Comparison of ENCODE assay signal across 8 cellular contexts in genomic region chr1:162497104-162497722, GRCh38. TPM values are rescaled to one million over a fixed set of nuclear protein-coding genes. Genes with fewer than 3 reads are reported as not detected.
A peak's percentile ranks its signal among the peaks of the same experiment; 100 is the strongest.
DNase-seq lines count a peak whose midpoint lies in the region; ATAC-seq and TF ChIP-seq lines count a peak whose summit lies in the region.

No MANE protein-coding gene starts in this region.

- H3K4me1 ChIP-seq in sigmoid colon: peaks cover 0 to 32% (median 26%) of the 10 kb centered on the region in 4 donors

- H3K4me1 Mint-ChIP-seq in T-helper 17 cell: peaks cover 27% of the 10 kb centered on the region

- no peaks in the 10 kb centered on the region for H3K27me3 ChIP-seq in sigmoid colon

- intact Hi-C loops in sigmoid colon (cut with DNase I): loop anchor here (10.0 kb wide), 1 partner anchor 68 kb away; the partner anchor contains the start of gene UAP1

- no peak for ATAC-seq in T-helper 17 cell
- ATAC-seq in GM19328 (IDR thresholded peaks at IDR 0.05; ENCODE audit: unreplicated experiment): no peak

- TF ChIP-seq POLR2A in sigmoid colon (IDR thresholded peaks at IDR 0.05): no peak

- TF ChIP-seq CTCF in GM12864 (IDR thresholded peaks at IDR 0.05; ENCODE audit: low read depth, low read length, missing control alignments) (no peak), fibroblast of villous mesenchyme (IDR thresholded peaks at IDR 0.05; ENCODE audit: insufficient read depth, low read depth, low read length) (no peak), sigmoid colon (IDR thresholded peaks at IDR 0.05) (peak in 2 of 4 experiments; percentile 23 to 27)

- H3K4me3 ChIP-seq in GM12864 (ENCODE audit: low read depth, low read length): peak overlapping the region; percentile 96
- peak overlapping the region; percentile 97 for H3K4me3 ChIP-seq in fibroblast of villous mesenchyme (ENCODE audit: low read depth, low read length)
- H3K4me3 ChIP-seq in sigmoid colon: peak overlapping the region; percentile 75 to 98 (median 88)

- DNase-seq in GM12864 (ENCODE audit: low read depth) (no peak), T-helper 17 cell (no peak), fibroblast of villous mesenchyme (ENCODE audit: low read depth) (no peak), sigmoid colon (no peak), kidney tubule cell (ENCODE audit: low spot score) (no peak), germinal center (ENCODE audit: low spot score) (no peak), NK-92 (lab: John Stamatoyannopoulos, UW; ENCODE audit: unreplicated experiment) (no peak)

- H3K27ac Mint-ChIP-seq in T-helper 17 cell: peak overlapping the region; percentile 95

- peaks cover 4 to 23% (median 18%) of the 10 kb centered on the region in 4 donors for H3K36me3 ChIP-seq in sigmoid colon

- 52 to 57% methylated on average over 13 of the region's 13 CpGs for WGBS in sigmoid colon, 2 donors

- H3K36me3 Mint-ChIP-seq in T-helper 17 cell (ENCODE audit: low read depth): peaks cover 3% of the 10 kb centered on the region

- H3K9me3 ChIP-seq in T-helper 17 cell (ENCODE audit: control insufficient read depth, low read length, poor library complexity, severe bottlenecking): no peaks in the 10 kb centered on the region
- H3K9me3 ChIP-seq in sigmoid colon: no peaks in the 10 kb centered on the region

- no peak for TF ChIP-seq EP300 in sigmoid colon (IDR thresholded peaks at IDR 0.05)

- H3K27ac ChIP-seq in sigmoid colon: peak overlapping the region; percentile 85 to 90 (median 89)

- H3K4me3 Mint-ChIP-seq in T-helper 17 cell: peak overlapping the region; percentile 96

- H3K27me3 Mint-ChIP-seq in T-helper 17 cell: no peaks in the 10 kb centered on the region

RNA-seq across cellular contexts. Expression of gene UHMK1, which starts 0.4 kb away (rescaled TPM):
- 10 to 100 TPM; 48.7 to 57.9 TPM for total RNA-seq in T-helper 17 cell
- total RNA-seq in fibroblast of villous mesenchyme: 69.9 and 139 TPM in 2 replicates
- total RNA-seq in sigmoid colon: 10 to 100 TPM; 24.9 to 34.6 (median 28.8) TPM
- 10 to 100 TPM; 11.4 to 20.2 (median 16.0) TPM for polyA plus RNA-seq in sigmoid colon
